20 cellular contexts compared by ENCODE assay signal in genomic region chr10:131733596-131733995, GRCh38.
A peak's percentile ranks its signal among the peaks of the same experiment; 100 is the strongest.
DNase-seq lines count a peak whose midpoint lies in the region; ATAC-seq and TF ChIP-seq lines count a peak whose summit lies in the region.
"Had no signal": no experiment of that assay in that cellular context is flagged by ENCODE, and none has a peak within 500 bp of the region (broad histone marks: within the 10 kb centered on the region; RNA-seq: fewer than 3 reads in every experiment).

No MANE protein-coding gene starts in this region.

- H3K9me3 Mint-ChIP-seq in chondrocyte (ENCODE audit: low read depth): peaks cover 6% of the 10 kb centered on the region

- intact Hi-C loops in cardiac septum (cut with DNase I) (no loop called here), posterior vena cava (cut with DNase I) (no loop called here)

- peaks cover 0 to 11% of the 10 kb centered on the region in 2 donors for H3K9me3 ChIP-seq in right atrium auricular region
- H3K9me3 ChIP-seq: MG63 had no signal

- no peaks in the 10 kb centered on the region for H3K27me3 ChIP-seq in right atrium auricular region
- H3K27me3 ChIP-seq: MG63 had no signal

- no peak overlapping the region for H3K4me3 Mint-ChIP-seq in chondrocyte (ENCODE audit: unreplicated experiment)
- H3K4me3 Mint-ChIP-seq: CD4-positive, alpha-beta memory T cell had no signal

- ATAC-seq in GM21526 (IDR thresholded peaks at IDR 0.05; ENCODE audit: low FRiP score, unreplicated experiment): no peak
- no peak for ATAC-seq in GM18502 (IDR thresholded peaks at IDR 0.05; ENCODE audit: poor library complexity, unreplicated experiment)
- ATAC-seq: PC-3 had no signal

- no peak overlapping the region for H3K4me3 ChIP-seq in right atrium auricular region
- H3K4me3 ChIP-seq: MG63 had no signal

- no peak overlapping the region for H3K27ac Mint-ChIP-seq in chondrocyte (ENCODE audit: unreplicated experiment)
- H3K27ac Mint-ChIP-seq: CD4-positive, alpha-beta memory T cell had no signal

- H3K27me3 Mint-ChIP-seq in chondrocyte (ENCODE audit: low read depth): no peaks in the 10 kb centered on the region

- no peaks in the 10 kb centered on the region for H3K36me3 Mint-ChIP-seq in chondrocyte (ENCODE audit: low read depth)
- H3K36me3 Mint-ChIP-seq: CD4-positive, alpha-beta memory T cell had no signal

- peaks cover 9% of the 10 kb centered on the region for H3K4me1 Mint-ChIP-seq in chondrocyte (ENCODE audit: low read depth)
- H3K4me1 Mint-ChIP-seq: CD4-positive, alpha-beta memory T cell had no signal

- H3K27ac ChIP-seq in right atrium auricular region: no peak overlapping the region
- H3K27ac ChIP-seq: RWPE1 had no signal

- no peaks in the 10 kb centered on the region for H3K36me3 ChIP-seq in right atrium auricular region
- H3K36me3 ChIP-seq: MG63 had no signal

- DNase-seq in cardiac septum (ENCODE audit: low spot score) (peak; percentile 65), right atrium auricular region (ENCODE audit: low spot score) (no peak), chondrocyte (ENCODE audit: low spot score) (peak; percentile 82), posterior vena cava (ENCODE audit: low spot score) (peak; percentile 68), amygdala (lab: John Stamatoyannopoulos, UW) (no peak)
- DNase-seq: C1 segment of cervical spinal cord; CD4-positive, alpha-beta memory T cell; COR-L47; IMR-90; KG1; MG63; NCI-H2029; NCI-H446; NCI-H524 treated with DMSO at 0.1 percent for 48 hours; NCI-H774; PC-3; SHP77 had no signal

- no peak for TF ChIP-seq CTCF in right atrium auricular region (IDR thresholded peaks at IDR 0.05)
- no peak for TF ChIP-seq CTCF in chondrocyte (IDR thresholded peaks at IDR 0.05)

- no peaks in the 10 kb centered on the region for H3K4me1 ChIP-seq in right atrium auricular region

Comparison
In these comparisons a context has a peak if more than half of its experiments do, and no peak if none do; other contexts are left out.
1. DNase-seq: peak in cardiac septum (single experiment), chondrocyte (single experiment) and posterior vena cava (single experiment); none in right atrium auricular region (single experiment) and amygdala (0 of 56).